ENCODE assay signal across 1 cellular context in the genomic region with DNA sequence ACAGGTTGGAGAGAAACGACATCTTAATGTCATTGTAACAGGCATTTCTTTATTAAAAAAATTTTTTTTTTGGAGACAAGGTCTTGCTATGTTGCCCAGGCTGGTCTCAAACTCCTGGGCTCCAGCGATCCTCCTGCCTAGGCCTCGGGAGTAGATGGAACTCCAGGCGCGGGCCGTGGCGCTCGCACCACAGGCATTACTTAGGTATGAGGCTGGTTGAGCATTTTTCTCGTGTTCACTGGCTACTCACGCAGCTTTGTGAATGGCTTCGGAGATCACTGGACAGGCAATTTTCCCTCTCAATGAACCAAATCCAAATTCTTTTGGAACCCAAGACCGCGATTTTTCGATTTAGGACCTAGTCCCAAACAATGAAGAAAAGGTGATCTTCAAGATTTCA.
TF ChIP-seq lines count a peak whose summit lies in the region.

No MANE protein-coding gene starts in this region.

TF ChIP-seq in K562, 482 proteins besides CTCF, POLR2A, EP300 and RAD21 (continued from another document):
- TF ChIP-seq, protein P1, sequence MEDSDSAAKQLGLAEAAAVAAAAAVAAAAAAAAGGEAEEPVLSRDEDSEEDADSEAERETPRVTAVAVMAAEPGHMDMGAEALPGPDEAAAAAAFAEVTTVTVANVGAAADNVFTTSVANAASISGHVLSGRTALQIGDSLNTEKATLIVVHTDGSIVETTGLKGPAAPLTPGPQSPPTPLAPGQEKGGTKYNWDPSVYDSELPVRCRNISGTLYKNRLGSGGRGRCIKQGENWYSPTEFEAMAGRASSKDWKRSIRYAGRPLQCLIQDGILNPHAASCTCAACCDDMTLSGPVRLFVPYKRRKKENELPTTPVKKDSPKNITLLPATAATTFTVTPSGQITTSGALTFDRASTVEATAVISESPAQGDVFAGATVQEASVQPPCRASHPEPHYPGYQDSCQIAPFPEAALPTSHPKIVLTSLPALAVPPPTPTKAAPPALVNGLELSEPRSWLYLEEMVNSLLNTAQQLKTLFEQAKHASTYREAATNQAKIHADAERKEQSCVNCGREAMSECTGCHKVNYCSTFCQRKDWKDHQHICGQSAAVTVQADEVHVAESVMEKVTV (CRISPR knock-in tag; IDR thresholded peaks at IDR 0.05) = no peak
- TF ChIP-seq PHF8 (IDR thresholded peaks at IDR 0.05; ENCODE audit: borderline replicate concordance, low read length) (no peak), ZNF444 (CRISPR knock-in tag; IDR thresholded peaks at IDR 0.05) (no peak), BRD4 (IDR thresholded peaks at IDR 0.05) (no peak), GTF2E2 (tag; IDR thresholded peaks at IDR 0.05) (no peak), HMGN3 (IDR thresholded peaks at IDR 0.05; ENCODE audit: borderline replicate concordance, extremely low read depth, insufficient read length, low read depth, low read length) (no peak)
- TF ChIP-seq, protein P2, sequence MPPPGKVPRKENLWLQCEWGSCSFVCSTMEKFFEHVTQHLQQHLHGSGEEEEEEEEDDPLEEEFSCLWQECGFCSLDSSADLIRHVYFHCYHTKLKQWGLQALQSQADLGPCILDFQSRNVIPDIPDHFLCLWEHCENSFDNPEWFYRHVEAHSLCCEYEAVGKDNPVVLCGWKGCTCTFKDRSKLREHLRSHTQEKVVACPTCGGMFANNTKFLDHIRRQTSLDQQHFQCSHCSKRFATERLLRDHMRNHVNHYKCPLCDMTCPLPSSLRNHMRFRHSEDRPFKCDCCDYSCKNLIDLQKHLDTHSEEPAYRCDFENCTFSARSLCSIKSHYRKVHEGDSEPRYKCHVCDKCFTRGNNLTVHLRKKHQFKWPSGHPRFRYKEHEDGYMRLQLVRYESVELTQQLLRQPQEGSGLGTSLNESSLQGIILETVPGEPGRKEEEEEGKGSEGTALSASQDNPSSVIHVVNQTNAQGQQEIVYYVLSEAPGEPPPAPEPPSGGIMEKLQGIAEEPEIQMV (tag; conservative IDR thresholded peaks at IDR 0.05; ENCODE audit: low read depth) = no peak
